ENCODE assay signal across 15 cellular contexts in the genomic region with DNA sequence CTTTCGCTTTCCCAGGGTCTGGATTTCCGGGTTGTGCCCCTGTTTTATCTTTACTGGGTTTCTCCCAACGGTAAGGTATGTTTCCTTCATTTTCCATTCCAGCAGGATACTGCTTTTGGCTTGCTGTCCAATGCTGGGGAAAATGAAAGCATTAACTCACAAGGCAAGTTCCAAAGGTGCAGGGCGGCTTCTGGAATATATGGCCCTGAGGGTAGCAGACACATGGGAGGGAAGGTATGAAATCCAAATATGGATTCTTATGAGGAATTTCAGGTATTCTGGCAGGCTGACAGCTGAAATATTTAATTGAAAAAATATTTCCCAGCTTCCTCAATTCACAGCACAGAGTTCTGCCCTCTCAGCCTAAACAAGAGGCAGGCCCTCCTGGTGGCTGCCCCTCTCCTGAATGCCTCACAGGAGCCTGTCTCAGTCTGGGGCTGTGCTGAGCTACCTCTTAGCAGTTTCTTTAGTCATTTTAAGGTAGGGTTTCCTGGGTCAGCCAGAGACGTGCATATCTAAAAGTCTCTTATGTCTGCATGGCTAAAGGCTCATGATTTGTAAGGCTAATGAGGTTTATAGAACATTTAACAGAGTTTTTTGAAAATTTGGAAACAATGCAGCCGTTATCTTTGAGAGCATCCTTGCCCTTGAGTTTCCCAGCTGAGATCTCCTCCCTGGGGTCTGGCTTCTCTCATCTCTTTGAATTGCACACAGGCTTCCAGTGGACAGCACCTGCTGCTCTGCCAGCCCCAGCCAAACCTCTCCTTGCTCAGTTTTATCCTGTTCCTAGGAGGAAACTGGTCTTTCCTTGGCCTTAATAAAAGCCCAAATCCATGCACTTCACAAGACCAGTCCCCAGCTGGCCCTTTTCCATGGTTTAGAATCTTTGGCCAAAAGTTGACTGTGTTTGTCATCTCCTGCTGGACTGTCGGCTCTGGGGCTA.
"Had no signal": no experiment of that assay in that cellular context is flagged by ENCODE, and none has a peak within 500 bp of the region (broad histone marks: within the 10 kb centered on the region; RNA-seq: fewer than 3 reads in every experiment).

No MANE protein-coding gene starts in this region.

- H3K9me3 ChIP-seq: heart left ventricle, psoas muscle, sigmoid colon, thoracic aorta had no signal

- H3K27me3 Mint-ChIP-seq: activated naive CD8-positive, alpha-beta T cell treated with anti-CD3 and anti-CD28 coated beads for 36 hours had no signal

- H3K4me1 Mint-ChIP-seq: activated naive CD8-positive, alpha-beta T cell treated with anti-CD3 and anti-CD28 coated beads for 36 hours; naive B cell had no signal

- H3K4me3 ChIP-seq: heart left ventricle, psoas muscle, sigmoid colon, thoracic aorta had no signal

- H3K27ac ChIP-seq: heart left ventricle, psoas muscle, sigmoid colon, thoracic aorta had no signal

- FAIRE-seq: frontal cortex had no signal

- H3K9me3 Mint-ChIP-seq: activated CD4-positive, alpha-beta memory T cell treated with anti-CD3 and anti-CD28 coated beads for 36 hours; activated naive CD8-positive, alpha-beta T cell treated with anti-CD3 and anti-CD28 coated beads for 36 hours had no signal

- DNase-seq: activated CD4-positive, alpha-beta memory T cell treated with anti-CD3 and anti-CD28 coated beads for 36 hours; activated gamma-delta T cell; activated naive CD8-positive, alpha-beta T cell treated with anti-CD3 and anti-CD28 coated beads for 36 hours; activated T-cell treated with anti-CD3 and anti-CD28 coated beads, Interleukin-2, amount 50 U/mL, for 48 hours; heart left ventricle; kidney glomerular epithelial cell; midbrain; naive B cell; occipital lobe; psoas muscle; sigmoid colon; stimulated activated CD4-positive, alpha-beta T cell treated with anti-CD3 and anti-CD28 coated beads, Interleukin-12 subunit alpha, Interleukin-12 subunit beta, amount 100 ng/mL, for 4 hours; stimulated activated naive CD8-positive, alpha-beta T cell treated with anti-CD3 and anti-CD28 coated beads, Interleukin-15, Interleukin-2, amounts not matched to agents 100 U/mL and 50 U/mL, for 24 hours had no signal

- H3K4me1 ChIP-seq: psoas muscle had no signal

- H3K27ac Mint-ChIP-seq: activated CD4-positive, alpha-beta memory T cell treated with anti-CD3 and anti-CD28 coated beads for 36 hours; activated naive CD8-positive, alpha-beta T cell treated with anti-CD3 and anti-CD28 coated beads for 36 hours; naive B cell had no signal

- H3K36me3 Mint-ChIP-seq: activated CD4-positive, alpha-beta memory T cell treated with anti-CD3 and anti-CD28 coated beads for 36 hours; activated naive CD8-positive, alpha-beta T cell treated with anti-CD3 and anti-CD28 coated beads for 36 hours; naive B cell had no signal

- H3K4me3 Mint-ChIP-seq: activated CD4-positive, alpha-beta memory T cell treated with anti-CD3 and anti-CD28 coated beads for 36 hours; activated naive CD8-positive, alpha-beta T cell treated with anti-CD3 and anti-CD28 coated beads for 36 hours; naive B cell had no signal

- H3K36me3 ChIP-seq: heart left ventricle, sigmoid colon, thoracic aorta had no signal

- ATAC-seq: heart left ventricle; psoas muscle; stimulated activated naive CD8-positive, alpha-beta T cell treated with anti-CD3 and anti-CD28 coated beads, Interleukin-15, Interleukin-2, amounts not matched to agents 100 U/mL and 50 U/mL, for 24 hours had no signal

- H3K27me3 ChIP-seq: sigmoid colon had no signal
